ENCODE assay signal across 8 cellular contexts in the genomic region with DNA sequence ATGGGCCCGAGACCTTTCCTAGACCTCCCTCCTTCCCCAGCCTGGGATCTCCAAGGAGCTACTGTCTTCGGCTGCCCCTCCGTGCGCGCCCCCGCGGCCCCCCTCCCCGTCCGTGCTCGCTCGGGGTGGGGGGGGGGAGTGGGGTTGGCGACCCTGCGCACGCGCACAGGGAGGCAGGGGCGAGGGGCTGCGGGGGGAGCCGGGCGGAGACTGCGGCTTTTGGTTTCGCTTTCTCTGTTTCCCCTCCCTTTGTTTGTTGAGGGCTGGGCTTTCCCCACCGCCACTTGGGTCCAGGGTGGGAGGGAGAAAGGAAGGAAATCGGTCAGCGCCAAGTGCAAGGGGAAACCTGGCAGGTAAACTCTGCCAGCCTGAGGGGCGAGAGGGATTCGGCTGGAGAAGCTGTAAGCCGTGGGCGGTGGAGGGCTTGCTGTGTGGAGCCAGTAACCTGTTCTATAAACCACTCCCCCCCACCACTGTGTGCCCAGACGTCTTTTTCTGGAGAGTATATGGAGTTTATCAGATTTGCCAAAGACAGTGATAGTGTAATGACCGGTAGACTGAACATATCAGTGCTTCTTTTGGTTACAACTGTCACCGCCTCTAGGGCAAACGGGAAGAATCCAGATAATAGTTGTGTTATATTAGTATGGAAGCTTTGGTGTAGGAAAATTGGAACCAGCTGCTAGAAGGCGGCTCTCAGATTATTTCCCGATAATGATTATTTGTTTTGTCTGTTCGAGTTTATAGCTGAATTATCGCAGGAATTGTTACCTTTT. TPM values are rescaled to one million over a fixed set of nuclear protein-coding genes. Genes with fewer than 3 reads are reported as not detected.
DNase-seq lines count a peak whose midpoint lies in the region; ATAC-seq and TF ChIP-seq lines count a peak whose summit lies in the region.

No MANE protein-coding gene starts in this region.

- H2AFZ ChIP-seq in OCI-LY7 (ENCODE audit: low read length): peak overlapping the region; percentile 58
- no peak overlapping the region for H2AFZ ChIP-seq in fibroblast of lung (ENCODE audit: low read length)

- no TSS peak for BruUV-seq in OCI-LY7 (replicated peaks; lab: Mats Ljungman, UMichigan)

- ATAC-seq in GM19438 (IDR thresholded peaks at IDR 0.05; ENCODE audit: low read depth, unreplicated experiment) (peak; percentile 55), HG03571 (IDR thresholded peaks at IDR 0.05; ENCODE audit: unreplicated experiment) (peak; percentile 33)
- peak; percentile 59 to 61 for ATAC-seq in activated T-cell treated with anti-CD3 and anti-CD28 coated beads, Interleukin-2, amount 50 U/mL, for 72 hours (replicated peaks in 1 of 2)
- ATAC-seq in natural killer cell treated with Interleukin-12 subunit alpha and Interleukin-12 subunit beta and Interleukin-15 and Interleukin-18, amount 100 ng/mL, for 72 hours: peak; percentile 74 to 78

- H3K27me3 ChIP-seq in fibroblast of lung (ENCODE audit: control insufficient read depth, insufficient read depth, low read length): no peaks in the 10 kb centered on the region

- no peaks in the 10 kb centered on the region for H3K9me2 ChIP-seq in OCI-LY7 (ENCODE audit: insufficient read depth, low read length)

- H3K27me3 Mint-ChIP-seq in activated T-cell treated with anti-CD3 and anti-CD28 coated beads, Interleukin-2, amount 50 U/mL, for 72 hours (ENCODE audit: low read depth): no peaks in the 10 kb centered on the region
- no peaks in the 10 kb centered on the region for H3K27me3 Mint-ChIP-seq in natural killer cell treated with Interleukin-12 subunit alpha and Interleukin-12 subunit beta and Interleukin-15 and Interleukin-18, amount 100 ng/mL, for 72 hours
- no peaks in the 10 kb centered on the region for H3K27me3 Mint-ChIP-seq in stimulated activated naive CD8-positive, alpha-beta T cell treated with anti-CD3 and anti-CD28 coated beads, Interleukin-15, Interleukin-2, amounts not matched to agents 100 ng/mL and 50 ng/mL, for 24 hours

- peaks cover 31% of the 10 kb centered on the region for H4K20me1 ChIP-seq in OCI-LY7 (ENCODE audit: insufficient read depth, low read length)
- peaks cover 3% of the 10 kb centered on the region for H4K20me1 ChIP-seq in fibroblast of lung (ENCODE audit: control insufficient read depth, extremely low read depth, insufficient read depth, low read length)

- POLR2A ChIA-PET in OCI-LY7 (lab: Charles Lee): interaction anchor here (0.5 to 2.5 kb wide), 17 partner anchors 9 to 493 kb away, joined by 3 to 15 read pairs (median 3); a partner anchor contains a TSS

- DNase-seq in C1 segment of cervical spinal cord (lab: John Stamatoyannopoulos, UW) (peak in 12 of 14 donors; percentile 50 to 86 (median 78)), OCI-LY7 (ENCODE audit: low spot score) (peak; percentile 76), fibroblast of lung (ENCODE audit: low read depth in 2 of 2) (peak; percentile 36 to 49)
- DNase-seq in activated T-cell treated with anti-CD3 and anti-CD28 coated beads, Interleukin-2, amount 50 U/mL, for 72 hours: peak; percentile 83 to 84
- peak; percentile 89 for DNase-seq in natural killer cell treated with Interleukin-12 subunit alpha and Interleukin-12 subunit beta and Interleukin-15 and Interleukin-18, amount 100 ng/mL, for 72 hours (ENCODE audit: low spot score)

- no peaks in the 10 kb centered on the region for H3K9me3 Mint-ChIP-seq in activated T-cell treated with anti-CD3 and anti-CD28 coated beads, Interleukin-2, amount 50 U/mL, for 72 hours
- H3K9me3 Mint-ChIP-seq in natural killer cell treated with Interleukin-12 subunit alpha and Interleukin-12 subunit beta and Interleukin-15 and Interleukin-18, amount 100 ng/mL, for 72 hours: no peaks in the 10 kb centered on the region
- no peaks in the 10 kb centered on the region for H3K9me3 Mint-ChIP-seq in stimulated activated naive CD8-positive, alpha-beta T cell treated with anti-CD3 and anti-CD28 coated beads, Interleukin-15, Interleukin-2, amounts not matched to agents 100 ng/mL and 50 ng/mL, for 24 hours

- H3K27ac ChIP-seq in OCI-LY7 (ENCODE audit: low read depth, low read length, poor library complexity, severe bottlenecking) (peak overlapping the region; percentile 79), fibroblast of lung (ENCODE audit: insufficient read depth, low read length) (peak overlapping the region; percentile 97)

- TF ChIP-seq CTCF in OCI-LY7 (conservative IDR thresholded peaks at IDR 0.05; ENCODE audit: low read length) (no peak), fibroblast of lung (conservative IDR thresholded peaks at IDR 0.05 in 1 of 2, IDR thresholded peaks at IDR 0.05 in 1 of 2; ENCODE audit: low read depth in 1 of 2, low read length in 2 of 2) (no peak)

- CTCF ChIA-PET in OCI-LY7 (lab: Charles Lee; ENCODE audit: unreplicated experiment): no interaction called here

- H3K9ac ChIP-seq in fibroblast of lung (ENCODE audit: insufficient read depth, low read length): peak overlapping the region; percentile 98

- peak overlapping the region; percentile 97 for H3K27ac Mint-ChIP-seq in activated T-cell treated with anti-CD3 and anti-CD28 coated beads, Interleukin-2, amount 50 U/mL, for 72 hours
- peak overlapping the region; percentile 84 to 93 for H3K27ac Mint-ChIP-seq in natural killer cell treated with Interleukin-12 subunit alpha and Interleukin-12 subunit beta and Interleukin-15 and Interleukin-18, amount 100 ng/mL, for 72 hours
- H3K27ac Mint-ChIP-seq in stimulated activated naive CD8-positive, alpha-beta T cell treated with anti-CD3 and anti-CD28 coated beads, Interleukin-15, Interleukin-2, amounts not matched to agents 100 ng/mL and 50 ng/mL, for 24 hours: peak overlapping the region; percentile 97

- H3K79me2 ChIP-seq in OCI-LY7 (ENCODE audit: insufficient read depth, low read depth, low read length) (peaks cover 96% of the 10 kb centered on the region), fibroblast of lung (ENCODE audit: control insufficient read depth, insufficient read depth, low read length) (peaks cover 78% of the 10 kb centered on the region)

- H3K36me3 Mint-ChIP-seq in activated T-cell treated with anti-CD3 and anti-CD28 coated beads, Interleukin-2, amount 50 U/mL, for 72 hours (ENCODE audit: insufficient read depth in 2 of 2): peaks cover 18 to 52% of the 10 kb centered on the region in 2 donors
- H3K36me3 Mint-ChIP-seq in natural killer cell treated with Interleukin-12 subunit alpha and Interleukin-12 subunit beta and Interleukin-15 and Interleukin-18, amount 100 ng/mL, for 72 hours: peaks cover 42% of the 10 kb centered on the region
- peaks cover 77% of the 10 kb centered on the region for H3K36me3 Mint-ChIP-seq in stimulated activated naive CD8-positive, alpha-beta T cell treated with anti-CD3 and anti-CD28 coated beads, Interleukin-15, Interleukin-2, amounts not matched to agents 100 ng/mL and 50 ng/mL, for 24 hours (ENCODE audit: low read depth)

- peaks cover 84% of the 10 kb centered on the region for H3K4me1 Mint-ChIP-seq in activated T-cell treated with anti-CD3 and anti-CD28 coated beads, Interleukin-2, amount 50 U/mL, for 72 hours (ENCODE audit: low read depth)
- H3K4me1 Mint-ChIP-seq in natural killer cell treated with Interleukin-12 subunit alpha and Interleukin-12 subunit beta and Interleukin-15 and Interleukin-18, amount 100 ng/mL, for 72 hours (ENCODE audit: low read depth in 2 of 2): peaks cover 59 to 72% of the 10 kb centered on the region in 2 donors
- peaks cover 80% of the 10 kb centered on the region for H3K4me1 Mint-ChIP-seq in stimulated activated naive CD8-positive, alpha-beta T cell treated with anti-CD3 and anti-CD28 coated beads, Interleukin-15, Interleukin-2, amounts not matched to agents 100 ng/mL and 50 ng/mL, for 24 hours (ENCODE audit: low read depth)

- H3K4me1 ChIP-seq in OCI-LY7 (ENCODE audit: insufficient read depth, low read length, poor library complexity, severe bottlenecking) (peaks cover 59% of the 10 kb centered on the region), fibroblast of lung (ENCODE audit: control insufficient read depth, extremely low read depth, insufficient read depth, low read length) (peaks cover 9% of the 10 kb centered on the region)

- peak overlapping the region; percentile 91 to 94 for H3K4me3 Mint-ChIP-seq in activated T-cell treated with anti-CD3 and anti-CD28 coated beads, Interleukin-2, amount 50 U/mL, for 72 hours
- peak overlapping the region; percentile 94 for H3K4me3 Mint-ChIP-seq in natural killer cell treated with Interleukin-12 subunit alpha and Interleukin-12 subunit beta and Interleukin-15 and Interleukin-18, amount 100 ng/mL, for 72 hours
- H3K4me3 Mint-ChIP-seq in stimulated activated naive CD8-positive, alpha-beta T cell treated with anti-CD3 and anti-CD28 coated beads, Interleukin-15, Interleukin-2, amounts not matched to agents 100 ng/mL and 50 ng/mL, for 24 hours: peak overlapping the region; percentile 95

- intact Hi-C loops in OCI-LY7 (cut with micrococcal nuclease; ENCODE audit: unreplicated experiment): loop anchor here (2.0 to 5.0 kb wide), 3 partner anchors 25 to 197 kb away; a partner anchor contains a TSS

- H3K4me3 ChIP-seq in OCI-LY7 (ENCODE audit: low read depth, low read length, poor library complexity, severe bottlenecking) (peak overlapping the region; percentile 100), fibroblast of lung (replicated peaks in 1 of 4; ENCODE audit: control extremely low read depth in 1 of 4, insufficient read depth in 1 of 4, low read depth in 3 of 4, low read length in 4 of 4) (peak overlapping the region; percentile 66 to 98 (median 82))

- H3K9me3 ChIP-seq in OCI-LY7 (ENCODE audit: low read length): no peaks in the 10 kb centered on the region
- H3K9me3 ChIP-seq in fibroblast of lung (ENCODE audit: control insufficient read depth, insufficient read depth, low read depth, low read length): no peaks in the 10 kb centered on the region

- H3K4me2 ChIP-seq in OCI-LY7 (ENCODE audit: low read length): peak overlapping the region; percentile 90
- peak overlapping the region; percentile 84 for H3K4me2 ChIP-seq in fibroblast of lung (ENCODE audit: extremely low read depth, insufficient read depth, low read length)

- peaks cover 75% of the 10 kb centered on the region for H3K36me3 ChIP-seq in OCI-LY7 (ENCODE audit: insufficient read depth, low read length)
- H3K36me3 ChIP-seq in fibroblast of lung (ENCODE audit: control insufficient read depth, insufficient read depth, low read length): no peaks in the 10 kb centered on the region

RNA-seq across cellular contexts. Expression of a gene that starts 0.7 kb away (rescaled TPM):
- 110 and 136 TPM in 2 replicates for total RNA-seq in OCI-LY7 (2014; rRNA removed; shearing (Covaris generic))
- 65.3 and 109 TPM in 2 replicates for total RNA-seq in OCI-LY7 (2022)
- total RNA-seq in activated T-cell treated with anti-CD3 and anti-CD28 coated beads, Interleukin-2, amount 50 U/mL, for 72 hours: 100 to 1,000 TPM; 108 to 112 TPM
- 116 and 134 TPM in 2 replicates for total RNA-seq in fibroblast of lung
- 163 and 165 TPM in 2 replicates for polyA plus RNA-seq in fibroblast of lung
- polyA plus RNA-seq in fibroblast of lung (2012): 128 and 145 TPM in 2 replicates
- 15.9 and 49.6 TPM in 2 replicates for polyA minus RNA-seq in fibroblast of lung (ENCODE audit: low replicate concordance)
- 100 to 1,000 TPM; 219 to 220 TPM for total RNA-seq in natural killer cell treated with Interleukin-12 subunit alpha and Interleukin-12 subunit beta and Interleukin-15 and Interleukin-18, amount 100 ng/mL, for 72 hours

RNA-seq across cellular contexts. Expression of a gene that starts 24.3 kb away (rescaled TPM):
- total RNA-seq in OCI-LY7 (2014; rRNA removed; shearing (Covaris generic)): 51.0 TPM in 2 replicates
- total RNA-seq in OCI-LY7 (2022) (48.3 and 52.2 TPM in 2 replicates), fibroblast of lung (42.1 and 50.2 TPM in 2 replicates)
- total RNA-seq in activated T-cell treated with anti-CD3 and anti-CD28 coated beads, Interleukin-2, amount 50 U/mL, for 72 hours: 10 to 100 TPM; 45.1 to 54.6 TPM
- polyA plus RNA-seq in fibroblast of lung: 44.0 and 53.9 TPM in 2 replicates
- 33.5 and 43.2 TPM in 2 replicates for polyA plus RNA-seq in fibroblast of lung (2012)
- 6.2 and 25.0 TPM in 2 replicates for polyA minus RNA-seq in fibroblast of lung (ENCODE audit: low replicate concordance)
- total RNA-seq in natural killer cell treated with Interleukin-12 subunit alpha and Interleukin-12 subunit beta and Interleukin-15 and Interleukin-18, amount 100 ng/mL, for 72 hours: 10 to 100 TPM; 33.4 to 52.4 TPM

RNA-seq across cellular contexts. Expression of a gene that starts 50.7 kb away (rescaled TPM):
- total RNA-seq in OCI-LY7 (2014; rRNA removed; shearing (Covaris generic)): 20.0 and 22.0 TPM in 2 replicates
- 26.7 and 27.9 TPM in 2 replicates for total RNA-seq in OCI-LY7 (2022)
- 10 to 100 TPM; 23.4 to 27.6 TPM for total RNA-seq in activated T-cell treated with anti-CD3 and anti-CD28 coated beads, Interleukin-2, amount 50 U/mL, for 72 hours
- 31.0 and 32.6 TPM in 2 replicates for total RNA-seq in fibroblast of lung
- 18.5 and 19.1 TPM in 2 replicates for polyA plus RNA-seq in fibroblast of lung
- 15.2 and 15.8 TPM in 2 replicates for polyA plus RNA-seq in fibroblast of lung (2012)
- polyA minus RNA-seq in fibroblast of lung (ENCODE audit: low replicate concordance): 5.4 and 7.4 TPM in 2 replicates
- 10 to 100 TPM; 22.5 to 22.7 TPM for total RNA-seq in natural killer cell treated with Interleukin-12 subunit alpha and Interleukin-12 subunit beta and Interleukin-15 and Interleukin-18, amount 100 ng/mL, for 72 hours

Comparison
In these comparisons a context has a peak if more than half of its experiments do, and no peak if none do; other contexts are left out.
1. Peak in every context shown above with its lines: DNase-seq, ATAC-seq, H3K4me3 ChIP-seq and H3K27ac ChIP-seq.